1 cellular context compared by ENCODE assay signal in the genomic region with DNA sequence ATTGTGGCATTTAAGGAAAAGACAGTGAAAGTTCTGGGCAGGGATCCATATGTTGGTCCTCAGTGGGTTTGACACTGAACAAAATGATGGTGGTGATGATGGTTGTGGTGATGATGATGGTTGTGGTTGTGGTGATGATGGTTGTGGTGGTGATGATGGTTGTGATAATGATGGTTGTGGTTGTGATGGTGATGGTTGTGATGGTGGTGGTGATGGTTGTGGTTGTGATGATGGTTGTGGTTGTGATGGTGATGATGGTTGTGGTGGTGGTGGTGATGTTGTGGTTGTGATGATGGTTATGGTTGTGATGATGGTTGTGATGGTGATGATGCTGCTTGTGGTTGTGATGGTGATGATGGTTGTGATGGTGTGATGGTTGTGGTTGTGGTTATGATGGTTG.
A peak's percentile ranks its signal among the peaks of the same experiment; 100 is the strongest.
TF ChIP-seq lines count a peak whose summit lies in the region.

No MANE protein-coding gene starts in this region.

TF ChIP-seq in HEK293, 187 proteins besides CTCF, POLR2A, EP300 and RAD21 (continued from another document):
- TF ChIP-seq ZBTB10 (tag by site-specific recombination; IDR thresholded peaks at IDR 0.05) (no peak), GLI4 (tag by site-specific recombination; IDR thresholded peaks at IDR 0.05) (no peak), ZNF133 (tag by site-specific recombination; IDR thresholded peaks at IDR 0.05) (no peak), ZNF521 (tag by site-specific recombination; IDR thresholded peaks at IDR 0.05) (0 out of 2 replicates have a peak, but pooled peaks have one; percentile 83), REST (tag by site-specific recombination; IDR thresholded peaks at IDR 0.05) (no peak), ZNF426 (tag by site-specific recombination; IDR thresholded peaks at IDR 0.05) (no peak), ZNF350 (tag by site-specific recombination; IDR thresholded peaks at IDR 0.05) (no peak), ZFHX2 (tag by site-specific recombination; conservative IDR thresholded peaks at IDR 0.05) (no peak)
